29 cellular contexts compared by ENCODE assay signal in genomic region chr14:53908416-53908815, GRCh38. TPM values are rescaled to one million over a fixed set of nuclear protein-coding genes. Genes with fewer than 3 reads are reported as not detected.
DNase-seq lines count a peak whose midpoint lies in the region; ATAC-seq, FAIRE-seq and TF ChIP-seq lines count a peak whose summit lies in the region.
"Had no signal": no experiment of that assay in that cellular context is flagged by ENCODE, and none has a peak within 500 bp of the region (broad histone marks: within the 10 kb centered on the region; RNA-seq: fewer than 3 reads in every experiment).

No MANE protein-coding gene starts in this region.

- H3K4me3 Mint-ChIP-seq in WTC11, result no peak overlapping the region
- no peak overlapping the region for H3K4me3 Mint-ChIP-seq in endothelial cell (ENCODE audit: unreplicated experiment)
- H3K4me3 Mint-ChIP-seq: CD14-positive monocyte; CD4-positive, alpha-beta memory T cell; CD4-positive, CD25-positive, alpha-beta regulatory T cell; CD8-positive, alpha-beta memory T cell had no signal

- no peak overlapping the region for H3K4me3 ChIP-seq in fibroblast of villous mesenchyme (ENCODE audit: low read depth, low read length)
- H3K4me3 ChIP-seq: BLaER1, GM12878 had no signal

- intact Hi-C loops in left cardiac atrium (cut with DNase I), result no loop called here

- CTCF ChIA-PET in WTC11 (lab: Charles Lee), result no interaction called here

- POLR2A ChIA-PET in WTC11 (lab: Charles Lee), result no interaction called here

- no peaks in the 10 kb centered on the region for H3K27me3 Mint-ChIP-seq in WTC11 (ENCODE audit: low read depth)
- H3K27me3 Mint-ChIP-seq in endothelial cell (ENCODE audit: unreplicated experiment), result peaks cover 4% of the 10 kb centered on the region
- H3K27me3 Mint-ChIP-seq: CD8-positive, alpha-beta memory T cell had no signal

- peaks cover 11% of the 10 kb centered on the region for H3K9me3 Mint-ChIP-seq in WTC11
- H3K9me3 Mint-ChIP-seq in endothelial cell (ENCODE audit: unreplicated experiment), result no peaks in the 10 kb centered on the region

- DNase-seq in HTR-8/SVneo (ENCODE audit: insufficient read length, low spot score), result no peak
- DNase-seq in WTC11 (ENCODE audit: low spot score), result no peak
- DNase-seq in fibroblast of villous mesenchyme (ENCODE audit: low read depth), result peak; percentile 48
- DNase-seq in urothelium cell line (ENCODE audit: low spot score), result no peak
- DNase-seq in left cardiac atrium, result no peak
- no peak for DNase-seq in endothelial cell (ENCODE audit: low spot score)
- DNase-seq: 8988T; ACHN; BE2C; C1 segment of cervical spinal cord; CD4-positive, alpha-beta memory T cell; CD4-positive, CD25-positive, alpha-beta regulatory T cell; CD8-positive, alpha-beta memory T cell; COR-L47; DMS 273 treated with DMSO at 0.1 percent for 48 hours; DMS153; DMS53; DMS79; DND-41; EL; GDM1 had no signal

- H3K36me3 Mint-ChIP-seq in WTC11 (peaks cover 12% of the 10 kb centered on the region), endothelial cell (ENCODE audit: low read depth, unreplicated experiment) (peaks cover 5% of the 10 kb centered on the region)
- H3K36me3 Mint-ChIP-seq: CD14-positive monocyte; CD4-positive, alpha-beta memory T cell; CD4-positive, CD25-positive, alpha-beta regulatory T cell; CD8-positive, alpha-beta memory T cell had no signal

- 0 out of 2 replicates have a peak, but pooled peaks cover 2% of the 10 kb centered on the region for H3K4me1 Mint-ChIP-seq in WTC11
- no peaks in the 10 kb centered on the region for H3K4me1 Mint-ChIP-seq in endothelial cell (ENCODE audit: unreplicated experiment)
- H3K4me1 Mint-ChIP-seq: CD14-positive monocyte; CD4-positive, alpha-beta memory T cell; CD4-positive, CD25-positive, alpha-beta regulatory T cell; CD8-positive, alpha-beta memory T cell had no signal

- H3K27ac Mint-ChIP-seq in WTC11 (no peak overlapping the region), endothelial cell (ENCODE audit: unreplicated experiment) (no peak overlapping the region)
- H3K27ac Mint-ChIP-seq: CD14-positive monocyte; CD4-positive, alpha-beta memory T cell; CD4-positive, CD25-positive, alpha-beta regulatory T cell; CD8-positive, alpha-beta memory T cell had no signal

- TF ChIP-seq CTCF in WTC11 (IDR thresholded peaks at IDR 0.05) (no peak), fibroblast of villous mesenchyme (IDR thresholded peaks at IDR 0.05; ENCODE audit: insufficient read depth, low read depth, low read length) (no peak), endothelial cell (IDR thresholded peaks at IDR 0.05; ENCODE audit: unreplicated experiment) (no peak)

- FAIRE-seq in HTR-8/SVneo (lab: Jason Lieb, UNC) (peak; percentile 4), urothelium cell line (lab: Jason Lieb, UNC) (peak; percentile 48)
- FAIRE-seq: A204.1, GM12878, GM12892, GM18507 had no signal

- ATAC-seq in WTC11, result no peak
- ATAC-seq in HG03139 (IDR thresholded peaks at IDR 0.05; ENCODE audit: unreplicated experiment), result no peak
- no peak for ATAC-seq in left cardiac atrium
- ATAC-seq: GM12878 had no signal

TF ChIP-seq in WTC11, 78 proteins besides CTCF, POLR2A, EP300 and RAD21:
- TF ChIP-seq GABPB1 (CRISPR knock-in tag; IDR thresholded peaks at IDR 0.05) (0 out of 2 replicates have a peak, but pooled peaks have one; percentile 32), ZSCAN18 (CRISPR knock-in tag; IDR thresholded peaks at IDR 0.05) (no peak), EMX1 (CRISPR knock-in tag; IDR thresholded peaks at IDR 0.05) (no peak), CREM (CRISPR knock-in tag; IDR thresholded peaks at IDR 0.05) (no peak), OVOL2 (CRISPR knock-in tag; IDR thresholded peaks at IDR 0.05; ENCODE audit: borderline replicate concordance) (no peak)

RNA-seq across cellular contexts. Expression of gene BMP4, which starts 48.2 kb away (rescaled TPM):
- total RNA-seq in WTC11 (2021) (7.8 to 9.8 TPM (median 8.4 TPM) in 3 replicates), fibroblast of villous mesenchyme (9.9 and 11.0 TPM in 2 replicates), left cardiac atrium (10 to 100 TPM in 1 of 2 donors, 1 to 10 TPM in 1; 9.2 to 12.5 TPM), endothelial cell (ENCODE audit: unreplicated experiment) (101 TPM)
- total RNA-seq: A673; CD4-positive, CD25-positive, alpha-beta regulatory T cell had no signal
